16 cellular contexts compared by ENCODE assay signal in genomic region chr4:185741795-185742194, GRCh38.
"Had no signal": no experiment of that assay in that cellular context is flagged by ENCODE, and none has a peak within 500 bp of the region (broad histone marks: within the 10 kb centered on the region; RNA-seq: fewer than 3 reads in every experiment).

No MANE protein-coding gene starts in this region.

- H3K4me1 ChIP-seq: colonic mucosa, SJCRH30 had no signal

- H3K4me3 ChIP-seq: colonic mucosa, pancreas, SJCRH30, tibial nerve had no signal

- H3K27me3 Mint-ChIP-seq: activated CD8-positive, alpha-beta memory T cell treated with anti-CD3 and anti-CD28 coated beads, Interleukin-2, amount 10 ng/mL, durations not matched to agents 7 days and 5 days had no signal

- H3K9me3 ChIP-seq: colonic mucosa, pancreas, SJCRH30, tibial nerve had no signal

- H3K27ac ChIP-seq: colonic mucosa, SJCRH30, tibial nerve had no signal

- H3K36me3 Mint-ChIP-seq: activated CD8-positive, alpha-beta memory T cell treated with anti-CD3 and anti-CD28 coated beads, Interleukin-2, amount 10 ng/mL, durations not matched to agents 7 days and 5 days; activated naive CD8-positive, alpha-beta T cell treated with anti-CD3 and anti-CD28 coated beads for 36 hours; memory B cell had no signal

- H3K4me1 Mint-ChIP-seq: activated CD8-positive, alpha-beta memory T cell treated with anti-CD3 and anti-CD28 coated beads, Interleukin-2, amount 10 ng/mL, durations not matched to agents 7 days and 5 days; activated naive CD8-positive, alpha-beta T cell treated with anti-CD3 and anti-CD28 coated beads for 36 hours had no signal

- DNase-seq: activated CD4-positive, alpha-beta T cell treated with anti-CD3 and anti-CD28 coated beads, Interleukin-2, amount 50 U/mL, for 4 hours; activated CD8-positive, alpha-beta memory T cell treated with anti-CD3 and anti-CD28 coated beads, Interleukin-2, amount 10 ng/mL, durations not matched to agents 7 days and 5 days; activated effector memory CD4-positive, alpha-beta T cell treated with anti-CD3 and anti-CD28 coated beads, Interleukin-2, amount 50 U/mL, for 16 hours; activated naive CD8-positive, alpha-beta T cell treated with anti-CD3 and anti-CD28 coated beads for 36 hours; activated T-cell treated with anti-CD3 and anti-CD28 coated beads, Interleukin-2, amount 50 U/mL, for 24 hours; anterior cingulate cortex; caudate nucleus; colonic mucosa; effector CD8-positive, alpha-beta T cell; pancreas; SJCRH30; small intestine; SW 1271 had no signal

- H3K9me3 Mint-ChIP-seq: activated naive CD8-positive, alpha-beta T cell treated with anti-CD3 and anti-CD28 coated beads for 36 hours; activated T-cell treated with anti-CD3 and anti-CD28 coated beads, Interleukin-2, amount 50 U/mL, for 24 hours; T-helper 2 cell treated with Interferon-gamma antibody and Interleukin-4, amounts not matched to agents 5 μg/mL and 100 μg/mL, for 36 hours had no signal

- ATAC-seq: activated CD8-positive, alpha-beta memory T cell treated with anti-CD3 and anti-CD28 coated beads, Interleukin-2, amount 10 ng/mL, durations not matched to agents 7 days and 5 days had no signal

- H3K27me3 ChIP-seq: colonic mucosa, pancreas, SJCRH30, tibial nerve had no signal

- H3K36me3 ChIP-seq: colonic mucosa, SJCRH30, tibial nerve had no signal

- H3K27ac Mint-ChIP-seq: activated CD8-positive, alpha-beta memory T cell treated with anti-CD3 and anti-CD28 coated beads, Interleukin-2, amount 10 ng/mL, durations not matched to agents 7 days and 5 days; activated naive CD8-positive, alpha-beta T cell treated with anti-CD3 and anti-CD28 coated beads for 36 hours; activated T-cell treated with anti-CD3 and anti-CD28 coated beads, Interleukin-2, amount 50 U/mL, for 24 hours; memory B cell; T-helper 2 cell treated with Interferon-gamma antibody and Interleukin-4, amounts not matched to agents 5 μg/mL and 100 μg/mL, for 36 hours had no signal

- H3K4me3 Mint-ChIP-seq: activated CD8-positive, alpha-beta memory T cell treated with anti-CD3 and anti-CD28 coated beads, Interleukin-2, amount 10 ng/mL, durations not matched to agents 7 days and 5 days; activated naive CD8-positive, alpha-beta T cell treated with anti-CD3 and anti-CD28 coated beads for 36 hours; activated T-cell treated with anti-CD3 and anti-CD28 coated beads, Interleukin-2, amount 50 U/mL, for 24 hours; memory B cell; T-helper 2 cell treated with Interferon-gamma antibody and Interleukin-4, amounts not matched to agents 5 μg/mL and 100 μg/mL, for 36 hours had no signal
